18 cellular contexts compared by ENCODE assay signal in genomic region chr2:119247844-119248271, GRCh38. TPM values are rescaled to one million over a fixed set of nuclear protein-coding genes. Genes with fewer than 3 reads are reported as not detected.
"Had no signal": no experiment of that assay in that cellular context is flagged by ENCODE, and none has a peak within 500 bp of the region (broad histone marks: within the 10 kb centered on the region; RNA-seq: fewer than 3 reads in every experiment).

No MANE protein-coding gene starts in this region.

- H3K36me3 Mint-ChIP-seq: activated CD4-positive, alpha-beta memory T cell treated with anti-CD3 and anti-CD28 coated beads for 36 hours; T-cell had no signal

- H3K4me1 ChIP-seq: heart left ventricle, prostate gland, right atrium auricular region had no signal

- DNase-seq: activated CD4-positive, alpha-beta memory T cell treated with anti-CD3 and anti-CD28 coated beads for 36 hours; activated CD4-positive, alpha-beta T cell treated with anti-CD3 and anti-CD28 coated beads for 4 hours; activated naive CD4-positive, alpha-beta T cell treated with anti-CD3 and anti-CD28 coated beads for 36 hours; activated T-cell treated with anti-CD3 and anti-CD28 coated beads for 4 hours; heart left ventricle; SK-N-SH; stimulated activated CD4-positive, alpha-beta T cell treated with anti-CD3 and anti-CD28 coated beads, Interleukin-15, amount 100 ng/mL, for 24 hours; stimulated activated CD4-positive, alpha-beta T cell treated with anti-CD3 and anti-CD28 coated beads, Interleukin-2, amount 100 ng/mL, for 48 hours; stimulated activated naive CD8-positive, alpha-beta T cell treated with anti-CD3 and anti-CD28 coated beads, Interleukin-15, amount 100 ng/mL, for 72 hours; T-cell; trophoblast cell had no signal

- H3K4me1 Mint-ChIP-seq: stimulated activated naive CD8-positive, alpha-beta T cell treated with anti-CD3 and anti-CD28 coated beads, Interleukin-15, amount 100 ng/mL, for 72 hours; T-cell; WTC11 had no signal

- H3K27me3 ChIP-seq: gastroesophageal sphincter, heart left ventricle, right atrium auricular region had no signal

- H3K27ac ChIP-seq: coronary artery, gastroesophageal sphincter, heart left ventricle, prostate gland, right atrium auricular region had no signal

- H3K4me2 ChIP-seq: SK-N-SH had no signal

- H3K4me3 ChIP-seq: coronary artery, gastroesophageal sphincter, heart left ventricle, prostate gland, right atrium auricular region, skin epidermis had no signal

- H3K4me3 Mint-ChIP-seq: activated CD4-positive, alpha-beta memory T cell treated with anti-CD3 and anti-CD28 coated beads for 36 hours; activated naive CD4-positive, alpha-beta T cell treated with anti-CD3 and anti-CD28 coated beads for 36 hours; stimulated activated naive CD8-positive, alpha-beta T cell treated with anti-CD3 and anti-CD28 coated beads, Interleukin-15, amount 100 ng/mL, for 72 hours; T-cell; WTC11 had no signal

- H3K9ac ChIP-seq: SK-N-SH had no signal

- H3K36me3 ChIP-seq: prostate gland had no signal

- H3K9me3 Mint-ChIP-seq: activated CD4-positive, alpha-beta memory T cell treated with anti-CD3 and anti-CD28 coated beads for 36 hours; activated naive CD4-positive, alpha-beta T cell treated with anti-CD3 and anti-CD28 coated beads for 36 hours had no signal

- H3K9me3 ChIP-seq: prostate gland, right atrium auricular region, SK-N-SH had no signal

- H3K27ac Mint-ChIP-seq: activated CD4-positive, alpha-beta memory T cell treated with anti-CD3 and anti-CD28 coated beads for 36 hours; activated naive CD4-positive, alpha-beta T cell treated with anti-CD3 and anti-CD28 coated beads for 36 hours; T-cell; WTC11 had no signal

- ATAC-seq: gastroesophageal sphincter, heart left ventricle, T-cell, WTC11 had no signal

- H3K27me3 Mint-ChIP-seq: stimulated activated naive CD8-positive, alpha-beta T cell treated with anti-CD3 and anti-CD28 coated beads, Interleukin-15, amount 100 ng/mL, for 72 hours had no signal

RNA-seq across cellular contexts. Expression of gene STEAP3, which starts 24.2 kb away (rescaled TPM):
- polyA plus RNA-seq: neural cell had no signal
